12 cellular contexts compared by ENCODE assay signal in the genomic region with DNA sequence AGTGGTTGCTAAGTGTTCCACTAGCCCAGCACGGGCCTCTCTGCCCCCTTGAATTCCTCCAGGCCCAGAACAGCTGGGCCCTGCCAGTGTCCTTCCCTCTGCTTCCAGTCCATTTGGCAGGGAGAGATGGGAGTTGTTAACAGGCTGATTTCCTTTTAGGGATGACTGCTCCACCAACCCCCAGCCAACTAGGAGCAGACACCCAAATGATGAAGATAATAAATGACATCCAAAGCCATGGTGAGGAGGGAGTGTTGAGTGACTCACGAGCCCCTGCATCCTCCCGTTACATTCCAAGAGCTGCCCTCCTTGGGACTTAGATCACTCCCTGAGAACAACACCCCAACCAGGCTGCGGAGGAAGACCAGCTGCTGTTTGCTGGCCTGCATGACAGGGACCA. TPM values are rescaled to one million over a fixed set of nuclear protein-coding genes. Genes with fewer than 3 reads are reported as not detected.
DNase-seq lines count a peak whose midpoint lies in the region; ATAC-seq, FAIRE-seq and TF ChIP-seq lines count a peak whose summit lies in the region.
"Had no signal": no experiment of that assay in that cellular context is flagged by ENCODE, and none has a peak within 500 bp of the region (broad histone marks: within the 10 kb centered on the region; RNA-seq: fewer than 3 reads in every experiment).

No MANE protein-coding gene starts in this region.

- no peak for TF ChIP-seq CTCF in AG09319 (IDR thresholded peaks at IDR 0.05; ENCODE audit: low read depth, low read length)
- TF ChIP-seq CTCF in pancreas (IDR thresholded peaks at IDR 0.05): no peak
- no peak for TF ChIP-seq CTCF in H9 (conservative IDR thresholded peaks at IDR 0.05)

- no peak overlapping the region for H2AFZ ChIP-seq in H9 (ENCODE audit: low read length)

- H2BK15ac ChIP-seq in H9 (ENCODE audit: low read depth, low read length): no peak overlapping the region

- H3K23ac ChIP-seq in H9 (ENCODE audit: insufficient read length, low read depth, low read length): no peak overlapping the region

- no peak overlapping the region for H4K8ac ChIP-seq in H9 (replicated peaks; ENCODE audit: insufficient read length, low read depth, low read length)

- no peak overlapping the region for H3T11ph ChIP-seq in H9 (ENCODE audit: low read length)

- no peak overlapping the region for H3K4ac ChIP-seq in H9 (ENCODE audit: low read depth, low read length)

- no peak overlapping the region for H4K91ac ChIP-seq in H9 (ENCODE audit: insufficient read length, low read depth, low read length)

- H3K4me1 Mint-ChIP-seq in H9: peaks cover 9 to 10% of the 10 kb centered on the region in 2 experiments
- H3K4me1 Mint-ChIP-seq in activated CD4-positive, alpha-beta T cell treated with anti-CD3 and anti-CD28 coated beads, Interleukin-2, amount 10 ng/mL, durations not matched to agents 24 days and 14 days: peaks cover 2% of the 10 kb centered on the region
- H3K4me1 Mint-ChIP-seq: memory B cell had no signal

- H3K27ac ChIP-seq in pancreas (no peak overlapping the region), H9 (ENCODE audit: insufficient read length, low read depth, low read length) (no peak overlapping the region)

- no peaks in the 10 kb centered on the region for H3K9me3 ChIP-seq in pancreas
- no peaks in the 10 kb centered on the region for H3K9me3 ChIP-seq in H9 (ENCODE audit: control insufficient read depth, low read depth, low read length)
- H3K9me3 ChIP-seq: Caco-2 had no signal

- no peak overlapping the region for H3K56ac ChIP-seq in H9 (ENCODE audit: insufficient read length, low read depth, low read length)

- no peak overlapping the region for H3K4me3 ChIP-seq in pancreas

- H4K5ac ChIP-seq in H9 (ENCODE audit: insufficient read length, low read depth, low read length): no peak overlapping the region

- H2BK12ac ChIP-seq in H9 (ENCODE audit: insufficient read length, low read depth, low read length): no peak overlapping the region

- no peak overlapping the region for H2BK120ac ChIP-seq in H9 (ENCODE audit: low read depth, low read length, poor library complexity, severe bottlenecking)

- peaks cover 8 to 29% (median 24%) of the 10 kb centered on the region in 3 experiments; a peak in 6 of 7 replicates for H3K36me3 Mint-ChIP-seq in H9 (ENCODE audit: insufficient read depth in 1 of 3, low read depth in 3 of 3)
- H3K36me3 Mint-ChIP-seq in activated CD4-positive, alpha-beta T cell treated with anti-CD3 and anti-CD28 coated beads, Interleukin-2, amount 10 ng/mL, durations not matched to agents 24 days and 14 days (ENCODE audit: low read depth): no peaks in the 10 kb centered on the region
- H3K36me3 Mint-ChIP-seq: memory B cell had no signal

- 67 to 81% methylated on average over 4 of the region's 4 CpGs for WGBS in pancreas, 2 donors
- no CpG with 5 or more reads among the region's 4 CpGs for WGBS in H9 (ENCODE audit: extremely low coverage, insufficient read length, low lambda C conversion rate)

- no peak overlapping the region for H3K18ac ChIP-seq in H9 (ENCODE audit: insufficient read length, low read depth, low read length)

- peaks cover 15 to 22% of the 10 kb centered on the region in 2 experiments for H3K9me3 Mint-ChIP-seq in H9
- no peaks in the 10 kb centered on the region for H3K9me3 Mint-ChIP-seq in activated CD4-positive, alpha-beta T cell treated with anti-CD3 and anti-CD28 coated beads, Interleukin-2, amount 10 ng/mL, durations not matched to agents 24 days and 14 days

- H3K4me3 Mint-ChIP-seq in H9: no peak overlapping the region
- no peak overlapping the region for H3K4me3 Mint-ChIP-seq in activated CD4-positive, alpha-beta T cell treated with anti-CD3 and anti-CD28 coated beads, Interleukin-2, amount 10 ng/mL, durations not matched to agents 24 days and 14 days
- H3K4me3 Mint-ChIP-seq: brain, memory B cell had no signal

- H2BK20ac ChIP-seq in H9 (ENCODE audit: low read depth, low read length, poor library complexity, severe bottlenecking): no peak overlapping the region

- H3K4me1 ChIP-seq in pancreas (peaks cover 0 to 17% (median 5%) of the 10 kb centered on the region in 3 donors), H9 (ENCODE audit: insufficient read depth, low read length) (no peaks in the 10 kb centered on the region; the same call in 1 of the 2 replicates)

- H3K23me2 ChIP-seq in H9 (ENCODE audit: insufficient read length, low read depth, low read length, poor library complexity, severe bottlenecking): no peaks in the 10 kb centered on the region

- no peaks in the 10 kb centered on the region for H3K79me2 ChIP-seq in H9 (ENCODE audit: insufficient read depth, low read length)

- DNase-seq in AG09319 (ENCODE audit: extremely low read depth, low read depth) (peak; percentile 93), foreskin melanocyte (peak; percentile 32), pancreas (no peak), NCI-H748 treated with DMSO at 0.1 percent for 48 hours (lab: John Stamatoyannopoulos, UW) (no peak), H9 (no peak)
- DNase-seq in activated CD4-positive, alpha-beta T cell treated with anti-CD3 and anti-CD28 coated beads, Interleukin-2, amount 10 ng/mL, durations not matched to agents 24 days and 14 days: no peak
- DNase-seq: Caco-2, NCI-H1694 treated with DMSO at 0.1 percent for 48 hours had no signal

- no peaks in the 10 kb centered on the region for H3K27me3 ChIP-seq in pancreas
- no peaks in the 10 kb centered on the region for H3K27me3 ChIP-seq in H9 (ENCODE audit: insufficient read depth, low read length)

- peak; percentile 96 for ATAC-seq in SK-N-SH treated with all-trans-retinoic acid at 6 μM for 48 hours
- ATAC-seq in pancreas: peak; percentile 14 to 54 (median 42)
- no peak for ATAC-seq in GM21576 (IDR thresholded peaks at IDR 0.05; ENCODE audit: unreplicated experiment)

- H3K4me2 ChIP-seq in H9 (ENCODE audit: insufficient read depth, insufficient read length, low read length): no peak overlapping the region

- H3K27me3 Mint-ChIP-seq in H9 (ENCODE audit: low read depth): no peaks in the 10 kb centered on the region
- peaks cover 10% of the 10 kb centered on the region for H3K27me3 Mint-ChIP-seq in activated CD4-positive, alpha-beta T cell treated with anti-CD3 and anti-CD28 coated beads, Interleukin-2, amount 10 ng/mL, durations not matched to agents 24 days and 14 days
- H3K27me3 Mint-ChIP-seq: memory B cell had no signal

- H4K20me1 ChIP-seq in H9 (ENCODE audit: control insufficient read depth, insufficient read depth, insufficient read length): no peaks in the 10 kb centered on the region

- FAIRE-seq in pancreas (lab: Jason Lieb, UNC): no peak

- no peak overlapping the region for H3K14ac ChIP-seq in H9 (ENCODE audit: insufficient read depth, low read length)

- peak overlapping the region in 1 of 3 experiments; percentile 49; a peak in 1 of 7 replicates for H3K27ac Mint-ChIP-seq in H9
- H3K27ac Mint-ChIP-seq in activated CD4-positive, alpha-beta T cell treated with anti-CD3 and anti-CD28 coated beads, Interleukin-2, amount 10 ng/mL, durations not matched to agents 24 days and 14 days: no peak overlapping the region
- H3K27ac Mint-ChIP-seq: memory B cell had no signal

- H2AK5ac ChIP-seq in H9 (ENCODE audit: insufficient read length, low read length): no peak overlapping the region

- no peaks in the 10 kb centered on the region for H3K36me3 ChIP-seq in pancreas

- intact Hi-C loops in pancreas (cut with DNase I): no loop called here
- intact Hi-C loops in activated CD4-positive, alpha-beta T cell treated with anti-CD3 and anti-CD28 coated beads, Interleukin-2, amount 10 ng/mL, durations not matched to agents 24 days and 14 days (cut with micrococcal nuclease): no loop called here

- no peak overlapping the region for H3K9ac ChIP-seq in H9 (ENCODE audit: extremely low read depth, insufficient read length, low read length)

- H3K79me1 ChIP-seq in H9 (ENCODE audit: insufficient read depth, low read depth, low read length, poor library complexity, severe bottlenecking): no peaks in the 10 kb centered on the region

- no peak overlapping the region for H2BK5ac ChIP-seq in H9 (ENCODE audit: insufficient read length, low read length)

TF ChIP-seq in SK-N-SH treated with all-trans-retinoic acid at 6 μM for 48 hours, 23 proteins besides CTCF, POLR2A, EP300 and RAD21 (continues in another document):
- TF ChIP-seq OSR1 (CRISPR knock-in tag; IDR thresholded peaks at IDR 0.05): no peak
- TF ChIP-seq TSHZ2 (CRISPR knock-in tag; IDR thresholded peaks at IDR 0.05): no peak
- TF ChIP-seq ZFP30 (CRISPR knock-in tag; IDR thresholded peaks at IDR 0.05): no peak
- TF ChIP-seq ZNF8 (CRISPR knock-in tag; IDR thresholded peaks at IDR 0.05): no peak
- no peak for TF ChIP-seq ZFP3 (CRISPR knock-in tag; IDR thresholded peaks at IDR 0.05)
- no peak for TF ChIP-seq CSDC2 (CRISPR knock-in tag; IDR thresholded peaks at IDR 0.05)
- no peak for TF ChIP-seq ZNF70 (CRISPR knock-in tag; IDR thresholded peaks at IDR 0.05)
- TF ChIP-seq TOX (CRISPR knock-in tag; IDR thresholded peaks at IDR 0.05; ENCODE audit: borderline replicate concordance): no peak
- TF ChIP-seq RARB (CRISPR knock-in tag; IDR thresholded peaks at IDR 0.05): no peak

RNA-seq across cellular contexts. Expression of gene PARVA, which starts 20.6 kb away (rescaled TPM):
- 10 to 100 TPM; 37.5 to 61.9 (median 47.6) TPM for total RNA-seq in pancreas
- 10 to 100 TPM; 12.4 to 13.5 TPM for polyA plus RNA-seq in pancreas
- total RNA-seq in H9 (2021): 18.1 and 21.8 TPM in 2 replicates
- total RNA-seq in activated CD4-positive, alpha-beta T cell treated with anti-CD3 and anti-CD28 coated beads, Interleukin-2, amount 10 ng/mL, durations not matched to agents 24 days and 14 days: not detected in 2 replicates

Comparison
In these comparisons a context has a peak if more than half of its experiments do, and no peak if none do; other contexts are left out.
1. DNase-seq: peak in AG09319 (single experiment) and foreskin melanocyte (single experiment); none in pancreas (0 of 6), NCI-H748 treated with DMSO at 0.1 percent for 48 hours (single experiment), H9 (single experiment) and activated CD4-positive, alpha-beta T cell treated with anti-CD3 and anti-CD28 coated beads, Interleukin-2, amount 10 ng/mL, durations not matched to agents 24 days and 14 days (single experiment).
2. RNA of gene PARVA, which starts 20.6 kb away (total RNA-seq): 37.5 to 61.9 TPM in pancreas and 18.1 to 21.8 TPM in H9; not detected in activated CD4-positive, alpha-beta T cell treated with anti-CD3 and anti-CD28 coated beads, Interleukin-2, amount 10 ng/mL, durations not matched to agents 24 days and 14 days; every median in the first group is over 10 times any median in the second.